In the genomic region with DNA sequence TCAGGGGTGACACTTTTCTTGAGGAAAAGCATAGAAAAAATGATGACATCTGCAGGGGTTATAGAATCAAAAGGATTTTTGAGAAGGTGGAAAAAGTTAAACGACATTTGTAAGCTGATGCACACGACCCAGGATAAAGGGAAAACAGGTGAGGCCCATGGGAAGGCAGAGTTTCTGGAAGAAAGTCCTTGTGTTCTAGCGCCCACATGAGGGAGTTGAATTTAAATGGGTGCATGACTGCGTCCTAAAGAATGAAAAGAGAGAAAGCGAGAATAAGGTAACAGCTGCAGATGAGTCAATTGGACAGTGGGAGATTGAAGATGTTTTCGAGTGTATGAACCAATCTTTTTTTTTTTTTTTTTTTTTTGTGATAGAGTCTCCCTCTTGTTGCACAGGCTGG, we compare ENCODE assay signal across 17 cellular contexts.
"Had no signal": no experiment of that assay in that cellular context is flagged by ENCODE, and none has a peak within 500 bp of the region (broad histone marks: within the 10 kb centered on the region; RNA-seq: fewer than 3 reads in every experiment).

No MANE protein-coding gene starts in this region.

- H3K4me3 Mint-ChIP-seq: activated CD4-positive, alpha-beta memory T cell treated with anti-CD3 and anti-CD28 coated beads, Interleukin-2, amount 10 ng/mL, durations not matched to agents 7 days and 5 days; activated CD4-positive, alpha-beta T cell treated with anti-CD3 and anti-CD28 coated beads for 36 hours; activated naive CD8-positive, alpha-beta T cell treated with anti-CD3 and anti-CD28 coated beads for 36 hours; activated T-cell treated with anti-CD3 and anti-CD28 coated beads, Interleukin-2, amount 50 U/mL, for 72 hours; nephron; stimulated activated naive CD8-positive, alpha-beta T cell treated with anti-CD3 and anti-CD28 coated beads, Interleukin-15, Interleukin-2, amounts not matched to agents 100 ng/mL and 50 ng/mL, for 24 hours had no signal

- H3K27me3 Mint-ChIP-seq: activated CD4-positive, alpha-beta T cell treated with anti-CD3 and anti-CD28 coated beads for 36 hours; activated naive CD8-positive, alpha-beta T cell treated with anti-CD3 and anti-CD28 coated beads for 36 hours; stimulated activated naive CD8-positive, alpha-beta T cell treated with anti-CD3 and anti-CD28 coated beads, Interleukin-15, Interleukin-2, amounts not matched to agents 100 ng/mL and 50 ng/mL, for 24 hours had no signal

- H3K9me3 Mint-ChIP-seq: activated CD4-positive, alpha-beta memory T cell treated with anti-CD3 and anti-CD28 coated beads, Interleukin-2, amount 10 ng/mL, durations not matched to agents 7 days and 5 days; activated naive CD8-positive, alpha-beta T cell treated with anti-CD3 and anti-CD28 coated beads for 36 hours; activated T-cell treated with anti-CD3 and anti-CD28 coated beads, Interleukin-2, amount 50 U/mL, for 72 hours; nephron; stimulated activated naive CD8-positive, alpha-beta T cell treated with anti-CD3 and anti-CD28 coated beads, Interleukin-15, Interleukin-2, amounts not matched to agents 100 ng/mL and 50 ng/mL, for 24 hours had no signal

- H3K4me1 ChIP-seq: breast epithelium, esophagus muscularis mucosa, left ventricle myocardium inferior, sigmoid colon, testis, upper lobe of right lung had no signal

- H3K4me1 Mint-ChIP-seq: activated CD4-positive, alpha-beta memory T cell treated with anti-CD3 and anti-CD28 coated beads, Interleukin-2, amount 10 ng/mL, durations not matched to agents 7 days and 5 days; activated CD4-positive, alpha-beta T cell treated with anti-CD3 and anti-CD28 coated beads for 36 hours; activated naive CD8-positive, alpha-beta T cell treated with anti-CD3 and anti-CD28 coated beads for 36 hours; nephron had no signal

- H3K27ac Mint-ChIP-seq: activated CD4-positive, alpha-beta memory T cell treated with anti-CD3 and anti-CD28 coated beads, Interleukin-2, amount 10 ng/mL, durations not matched to agents 7 days and 5 days; activated CD4-positive, alpha-beta T cell treated with anti-CD3 and anti-CD28 coated beads for 36 hours; activated naive CD8-positive, alpha-beta T cell treated with anti-CD3 and anti-CD28 coated beads for 36 hours; activated T-cell treated with anti-CD3 and anti-CD28 coated beads, Interleukin-2, amount 50 U/mL, for 72 hours; nephron; stimulated activated naive CD8-positive, alpha-beta T cell treated with anti-CD3 and anti-CD28 coated beads, Interleukin-15, Interleukin-2, amounts not matched to agents 100 ng/mL and 50 ng/mL, for 24 hours had no signal

- H3K36me3 ChIP-seq: breast epithelium, esophagus muscularis mucosa, left ventricle myocardium inferior, sigmoid colon, upper lobe of right lung had no signal

- H3K36me3 Mint-ChIP-seq: activated naive CD8-positive, alpha-beta T cell treated with anti-CD3 and anti-CD28 coated beads for 36 hours had no signal

- ATAC-seq: activated CD4-positive, alpha-beta T cell treated with anti-CD3 and anti-CD28 coated beads for 36 hours; activated T-cell treated with anti-CD3 and anti-CD28 coated beads, Interleukin-2, amount 50 U/mL, for 72 hours; upper lobe of right lung had no signal

- H3K4me3 ChIP-seq: breast epithelium, esophagus muscularis mucosa, left ventricle myocardium inferior, sigmoid colon, testis, upper lobe of right lung had no signal

- H3K27me3 ChIP-seq: breast epithelium, esophagus muscularis mucosa, sigmoid colon, testis, upper lobe of right lung had no signal

- DNase-seq: activated CD4-positive, alpha-beta memory T cell treated with anti-CD3 and anti-CD28 coated beads, Interleukin-2, amount 10 ng/mL, durations not matched to agents 7 days and 5 days; activated CD4-positive, alpha-beta T cell treated with anti-CD3 and anti-CD28 coated beads for 36 hours; activated gamma-delta T cell treated with Interleukin-2 at 50 U/mL for 16 hours; activated naive CD8-positive, alpha-beta T cell treated with anti-CD3 and anti-CD28 coated beads for 36 hours; activated T-cell treated with anti-CD3 and anti-CD28 coated beads, Interleukin-2, amount 50 U/mL, for 72 hours; left ventricle myocardium inferior; mesenchymal stem cell; sigmoid colon; stimulated activated CD4-positive, alpha-beta T cell treated with anti-CD3 and anti-CD28 coated beads, Interleukin-2, amount 100 ng/mL, for 48 hours; stimulated activated CD8-positive, alpha-beta memory T cell treated with anti-CD3 and anti-CD28 coated beads, Interleukin-4, amount 100 ng/mL, for 48 hours; testis; upper lobe of right lung had no signal

- H3K27ac ChIP-seq: breast epithelium, esophagus muscularis mucosa, left ventricle myocardium inferior, sigmoid colon, testis, upper lobe of right lung had no signal

- H3K9me3 ChIP-seq: esophagus muscularis mucosa, left ventricle myocardium inferior, sigmoid colon, testis, upper lobe of right lung had no signal

- FAIRE-seq: keratinocyte had no signal
